9 cellular contexts compared by ENCODE assay signal in the genomic region with DNA sequence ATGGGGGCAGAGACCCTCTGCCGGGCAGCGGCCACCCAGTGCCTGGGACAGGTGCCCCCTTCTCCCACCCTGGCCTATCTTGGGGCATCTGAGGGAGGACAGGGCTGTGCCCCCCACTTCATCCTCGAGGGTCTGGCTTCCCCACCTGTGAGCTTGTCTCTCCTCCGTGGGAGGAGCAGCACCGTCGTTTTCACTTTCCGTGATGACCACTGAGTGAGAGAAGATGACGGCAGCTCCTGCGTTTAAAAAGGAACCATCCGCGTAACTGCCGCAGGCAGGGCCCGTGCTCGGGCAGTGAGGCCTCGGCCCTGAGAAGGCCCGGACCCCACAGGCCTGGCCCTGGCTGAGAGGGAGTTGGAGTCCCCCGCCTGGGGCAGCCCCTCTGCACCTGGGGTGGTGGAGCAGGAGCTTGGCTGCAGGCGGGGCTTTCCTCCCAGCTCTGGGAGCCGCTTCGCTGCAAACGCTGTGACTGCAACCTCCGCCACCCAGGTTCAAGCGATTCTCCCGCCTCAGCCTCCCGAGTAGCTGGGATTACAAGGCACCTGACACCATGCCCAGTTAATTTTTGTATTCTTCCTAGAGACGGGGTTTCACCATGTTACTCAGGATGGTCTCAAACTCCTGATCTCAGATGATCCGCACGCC. TPM values are rescaled to one million over a fixed set of nuclear protein-coding genes. Genes with fewer than 3 reads are reported as not detected.
DNase-seq lines count a peak whose midpoint lies in the region; ATAC-seq, FAIRE-seq and TF ChIP-seq lines count a peak whose summit lies in the region.
"Not testable (repeated sequence)": the region's sequence is repeated elsewhere in the genome, so short reads cannot be mapped to it uniquely, and the experiment has no call there.
"Had no signal": no experiment of that assay in that cellular context is flagged by ENCODE, and none has a peak within 500 bp of the region (broad histone marks: within the 10 kb centered on the region; RNA-seq: fewer than 3 reads in every experiment).

No MANE protein-coding gene starts in this region.

- FAIRE-seq in GM12891 (lab: Jason Lieb, UNC), result peak; percentile 97

- H3K4me1 ChIP-seq in right cardiac atrium (ENCODE audit: control insufficient read depth, insufficient read depth, low read length), result not testable (repeated sequence)

- H3K79me2 ChIP-seq in SU-DHL-6 (ENCODE audit: insufficient read depth, low read length), result not testable (repeated sequence)

- H3K4me1 Mint-ChIP-seq in activated naive CD4-positive, alpha-beta T cell treated with anti-CD3 and anti-CD28 coated beads for 36 hours (ENCODE audit: low read depth), result peaks cover 20% of the 10 kb centered on the region
- H3K4me1 Mint-ChIP-seq in natural killer cell treated with Interleukin-12 subunit alpha and Interleukin-12 subunit beta and Interleukin-15 and Interleukin-18, amount 100 ng/mL, for 72 hours (ENCODE audit: low read depth in 2 of 2), result peaks cover 5 to 25% of the 10 kb centered on the region in 2 donors
- peaks cover 41% of the 10 kb centered on the region for H3K4me1 Mint-ChIP-seq in stimulated activated naive CD8-positive, alpha-beta T cell treated with anti-CD3 and anti-CD28 coated beads, Interleukin-15, Interleukin-2, amounts not matched to agents 100 ng/mL and 50 ng/mL, for 24 hours (ENCODE audit: low read depth)

- ATAC-seq in right cardiac atrium; natural killer cell treated with Interleukin-12 subunit alpha and Interleukin-12 subunit beta and Interleukin-15 and Interleukin-18, amount 100 ng/mL, for 72 hours: not testable (repeated sequence)

- not testable (repeated sequence) for H3K36me3 ChIP-seq in SU-DHL-6 (ENCODE audit: low read length)

- H3K9ac ChIP-seq in SU-DHL-6 (ENCODE audit: low read length), result not testable (repeated sequence)

- DNase-seq in GM12891 (ENCODE audit: insufficient read length, low spot score); activated naive CD4-positive, alpha-beta T cell treated with anti-CD3 and anti-CD28 coated beads for 36 hours; natural killer cell treated with Interleukin-12 subunit alpha and Interleukin-12 subunit beta and Interleukin-15 and Interleukin-18, amount 100 ng/mL, for 72 hours (ENCODE audit: low spot score): not testable (repeated sequence)
- peak; percentile 21 to 57 (median 48) for DNase-seq in right cardiac atrium

- not testable (repeated sequence) for TF ChIP-seq POLR2A in GM12891 (IDR thresholded peaks at IDR 0.05; ENCODE audit: low read depth, low read length)

- 0 out of 2 replicates have a peak overlapping the region, but pooled peaks have one; percentile 72 for H3K27ac ChIP-seq in SU-DHL-6 (ENCODE audit: low read depth, low read length)
- H3K27ac ChIP-seq in cingulate gyrus (ENCODE audit: low read depth, low read length), result peak overlapping the region; percentile 99
- H3K27ac ChIP-seq in right cardiac atrium (ENCODE audit: low read length), result peak overlapping the region; percentile 90

- H3K36me3 Mint-ChIP-seq in activated naive CD4-positive, alpha-beta T cell treated with anti-CD3 and anti-CD28 coated beads for 36 hours (ENCODE audit: low read depth); natural killer cell treated with Interleukin-12 subunit alpha and Interleukin-12 subunit beta and Interleukin-15 and Interleukin-18, amount 100 ng/mL, for 72 hours; stimulated activated naive CD8-positive, alpha-beta T cell treated with anti-CD3 and anti-CD28 coated beads, Interleukin-15, Interleukin-2, amounts not matched to agents 100 ng/mL and 50 ng/mL, for 24 hours (ENCODE audit: low read depth): not testable (repeated sequence)

- intact Hi-C loops in activated naive CD4-positive, alpha-beta T cell treated with anti-CD3 and anti-CD28 coated beads for 36 hours (cut with micrococcal nuclease), result loop anchor here (2.0 to 5.0 kb wide), 3 partner anchors 247 to 401 kb away; no protein-coding TSS in a partner anchor
- intact Hi-C loops in right cardiac atrium (cut with DNase I), result loop anchor here in 2 of 4 donors (5.0 kb wide), 2 partner anchors 132 to 137 kb away; a partner anchor contains a TSS

- CTCF ChIA-PET in activated naive CD4-positive, alpha-beta T cell treated with anti-CD3 and anti-CD28 coated beads for 36 hours (lab: Charles Lee), result not testable (repeated sequence)

- not testable (repeated sequence) for H3K9me2 ChIP-seq in SU-DHL-6 (replicated peaks; ENCODE audit: insufficient read depth, low read length)

- H2AFZ ChIP-seq in SU-DHL-6 (ENCODE audit: low read depth, low read length, severe bottlenecking), result not testable (repeated sequence)

- 67% methylated on average over 25 of the region's 28 CpGs for WGBS in right cardiac atrium

- peak overlapping the region; percentile 81 for H3K4me3 Mint-ChIP-seq in activated naive CD4-positive, alpha-beta T cell treated with anti-CD3 and anti-CD28 coated beads for 36 hours
- H3K4me3 Mint-ChIP-seq in natural killer cell treated with Interleukin-12 subunit alpha and Interleukin-12 subunit beta and Interleukin-15 and Interleukin-18, amount 100 ng/mL, for 72 hours, result not testable (repeated sequence)
- peak overlapping the region; percentile 81 for H3K4me3 Mint-ChIP-seq in stimulated activated naive CD8-positive, alpha-beta T cell treated with anti-CD3 and anti-CD28 coated beads, Interleukin-15, Interleukin-2, amounts not matched to agents 100 ng/mL and 50 ng/mL, for 24 hours

- not testable (repeated sequence) for H3K27me3 Mint-ChIP-seq in activated naive CD4-positive, alpha-beta T cell treated with anti-CD3 and anti-CD28 coated beads for 36 hours (ENCODE audit: low read depth); natural killer cell treated with Interleukin-12 subunit alpha and Interleukin-12 subunit beta and Interleukin-15 and Interleukin-18, amount 100 ng/mL, for 72 hours; stimulated activated naive CD8-positive, alpha-beta T cell treated with anti-CD3 and anti-CD28 coated beads, Interleukin-15, Interleukin-2, amounts not matched to agents 100 ng/mL and 50 ng/mL, for 24 hours

- H3K27me3 ChIP-seq in SU-DHL-6 (ENCODE audit: low read length); right cardiac atrium (ENCODE audit: control insufficient read depth, insufficient read depth): not testable (repeated sequence)

- not testable (repeated sequence) for TF ChIP-seq CTCF in SU-DHL-6 (IDR thresholded peaks at IDR 0.05; ENCODE audit: insufficient read depth, low read length, poor library complexity, severe bottlenecking)

- H3K9me3 ChIP-seq in SU-DHL-6 (ENCODE audit: insufficient read depth, low read length); right cardiac atrium (ENCODE audit: control insufficient read depth, low read length): not testable (repeated sequence)

- H3K4me3 ChIP-seq in SU-DHL-6 (ENCODE audit: insufficient read depth, low read length, poor library complexity, severe bottlenecking), result not testable (repeated sequence)
- H3K4me3 ChIP-seq in right cardiac atrium (ENCODE audit: low read length), result peak overlapping the region; percentile 20

- H3K9me3 Mint-ChIP-seq in activated naive CD4-positive, alpha-beta T cell treated with anti-CD3 and anti-CD28 coated beads for 36 hours; natural killer cell treated with Interleukin-12 subunit alpha and Interleukin-12 subunit beta and Interleukin-15 and Interleukin-18, amount 100 ng/mL, for 72 hours; stimulated activated naive CD8-positive, alpha-beta T cell treated with anti-CD3 and anti-CD28 coated beads, Interleukin-15, Interleukin-2, amounts not matched to agents 100 ng/mL and 50 ng/mL, for 24 hours: not testable (repeated sequence)

- H3F3A ChIP-seq in SU-DHL-6 (ENCODE audit: insufficient read depth), result not testable (repeated sequence)

- H3K27ac Mint-ChIP-seq in activated naive CD4-positive, alpha-beta T cell treated with anti-CD3 and anti-CD28 coated beads for 36 hours, result peak overlapping the region; percentile 99
- peak overlapping the region; percentile 90 for H3K27ac Mint-ChIP-seq in natural killer cell treated with Interleukin-12 subunit alpha and Interleukin-12 subunit beta and Interleukin-15 and Interleukin-18, amount 100 ng/mL, for 72 hours
- H3K27ac Mint-ChIP-seq in stimulated activated naive CD8-positive, alpha-beta T cell treated with anti-CD3 and anti-CD28 coated beads, Interleukin-15, Interleukin-2, amounts not matched to agents 100 ng/mL and 50 ng/mL, for 24 hours, result peak overlapping the region; percentile 95

- not testable (repeated sequence) for H3K4me2 ChIP-seq in SU-DHL-6 (ENCODE audit: low read depth, low read length, poor library complexity, severe bottlenecking)

- not testable (repeated sequence) for H4K20me1 ChIP-seq in SU-DHL-6 (ENCODE audit: low read depth, low read length)

RNA-seq across cellular contexts. Expression of a gene that starts 6.7 kb away (rescaled TPM):
- 96.9 TPM for polyA plus RNA-seq in GM12891 (2012; ENCODE audit: low read depth, missing spikeins)
- 100 to 1,000 TPM; 120 to 123 TPM for total RNA-seq in activated naive CD4-positive, alpha-beta T cell treated with anti-CD3 and anti-CD28 coated beads for 36 hours
- 10 to 100 TPM; 17.6 to 25.5 (median 21.8) TPM for total RNA-seq in right cardiac atrium
- polyA plus RNA-seq in right cardiac atrium, result 27.6 TPM
- 100 to 1,000 TPM in 1 of 2 donors, 10 to 100 TPM in 1; 93.2 to 118 TPM for total RNA-seq in natural killer cell treated with Interleukin-12 subunit alpha and Interleukin-12 subunit beta and Interleukin-15 and Interleukin-18, amount 100 ng/mL, for 72 hours

RNA-seq across cellular contexts. Expression of a gene that starts 19.4 kb away (rescaled TPM):
- polyA plus RNA-seq in GM12891 (2012; ENCODE audit: low read depth, missing spikeins), result not detected
- total RNA-seq in activated naive CD4-positive, alpha-beta T cell treated with anti-CD3 and anti-CD28 coated beads for 36 hours, result not detected
- 1 to 10 TPM in 2 of 4 donors, under 1 TPM in 2; 0.61 to 1.8 (median 1.2) TPM for total RNA-seq in right cardiac atrium
- polyA plus RNA-seq in right cardiac atrium, result 0.52 TPM
- total RNA-seq in natural killer cell treated with Interleukin-12 subunit alpha and Interleukin-12 subunit beta and Interleukin-15 and Interleukin-18, amount 100 ng/mL, for 72 hours, result not detected
- total RNA-seq: H4, mesothelial cell of epicardium had no signal

RNA-seq across cellular contexts. Expression of a gene that starts 23.1 kb away (rescaled TPM):
- 12.6 TPM for polyA plus RNA-seq in GM12891 (2012; ENCODE audit: low read depth, missing spikeins)
- 10 to 100 TPM; 46.6 to 51.4 TPM for total RNA-seq in activated naive CD4-positive, alpha-beta T cell treated with anti-CD3 and anti-CD28 coated beads for 36 hours
- 10 to 100 TPM; 35.2 to 51.3 (median 45.1) TPM for total RNA-seq in right cardiac atrium
- polyA plus RNA-seq in right cardiac atrium, result 38.7 TPM
- total RNA-seq in natural killer cell treated with Interleukin-12 subunit alpha and Interleukin-12 subunit beta and Interleukin-15 and Interleukin-18, amount 100 ng/mL, for 72 hours, result 10 to 100 TPM; 37.7 to 70.5 TPM

RNA-seq across cellular contexts. Expression of a gene that starts 37.1 kb away (rescaled TPM):
- polyA plus RNA-seq in GM12891 (2012; ENCODE audit: low read depth, missing spikeins), result 4.8 TPM
- 10 to 100 TPM; 21.8 to 22.1 TPM for total RNA-seq in activated naive CD4-positive, alpha-beta T cell treated with anti-CD3 and anti-CD28 coated beads for 36 hours
- total RNA-seq in right cardiac atrium, result 10 to 100 TPM in 2 of 4 donors, 1 to 10 TPM in 2; 8.0 to 11.8 (median 10.4) TPM
- polyA plus RNA-seq in right cardiac atrium, result 9.3 TPM
- 10 to 100 TPM in 1 of 2 donors, 1 to 10 TPM in 1; 9.1 to 18.5 TPM for total RNA-seq in natural killer cell treated with Interleukin-12 subunit alpha and Interleukin-12 subunit beta and Interleukin-15 and Interleukin-18, amount 100 ng/mL, for 72 hours
